ENCODE assay signal across 8 cellular contexts in genomic region chr17:77281904-77282367, GRCh38.
A peak's percentile ranks its signal among the peaks of the same experiment; 100 is the strongest.
DNase-seq lines count a peak whose midpoint lies in the region; ATAC-seq and TF ChIP-seq lines count a peak whose summit lies in the region.

No MANE protein-coding gene starts in this region.

- no peak overlapping the region for H3K9ac ChIP-seq in fibroblast of lung (ENCODE audit: insufficient read depth, low read length)
- no peak overlapping the region for H3K9ac ChIP-seq in skeletal muscle satellite cell (ENCODE audit: low read depth, low read length)

- H3K4me2 ChIP-seq in PC-9 (peak overlapping the region; percentile 97), fibroblast of lung (ENCODE audit: extremely low read depth, insufficient read depth, low read length) (peak overlapping the region; percentile 71), skeletal muscle satellite cell (ENCODE audit: low read length) (peak overlapping the region; percentile 89)

- no peaks in the 10 kb centered on the region for H3K9me2 ChIP-seq in PC-9 (ENCODE audit: insufficient read depth)

- POLR2A ChIA-PET in PC-9 (lab: Charles Lee; ENCODE audit: unreplicated experiment) = interaction anchor here (0.6 kb wide), 1 partner anchor 27 kb away, joined by 4 read pairs; no protein-coding TSS in a partner anchor

- H2AFZ ChIP-seq in PC-9 (peak overlapping the region; percentile 32; the same call in 1 of the 2 replicates), fibroblast of lung (ENCODE audit: low read length) (no peak overlapping the region)

- H3F3A ChIP-seq in PC-9 (ENCODE audit: insufficient read depth, low read depth) = peaks cover 46% of the 10 kb centered on the region

- BruUV-seq in PC-9 (replicated peaks; lab: Mats Ljungman, UMichigan) = TSS peak; percentile 26

- WGBS in heart left ventricle, 4 donors = 42 to 61% (median 50%) methylated on average over 16 to 20 of the region's 20 CpGs

- H4K20me1 ChIP-seq in PC-9 (ENCODE audit: insufficient read depth) (no peaks in the 10 kb centered on the region), fibroblast of lung (ENCODE audit: control insufficient read depth, extremely low read depth, insufficient read depth, low read length) (no peaks in the 10 kb centered on the region)

- TF ChIP-seq CTCF in heart left ventricle (IDR thresholded peaks at IDR 0.05) = no peak
- no peak for TF ChIP-seq CTCF in PC-9 (conservative IDR thresholded peaks at IDR 0.05)
- no peak for TF ChIP-seq CTCF in fibroblast of lung (conservative IDR thresholded peaks at IDR 0.05 in 1 of 2, IDR thresholded peaks at IDR 0.05 in 1 of 2; ENCODE audit: low read depth in 1 of 2, low read length in 2 of 2)

- H3K27ac ChIP-seq in heart left ventricle = no peak overlapping the region
- peak overlapping the region; percentile 65 for H3K27ac ChIP-seq in PC-9
- no peak overlapping the region for H3K27ac ChIP-seq in fibroblast of lung (ENCODE audit: insufficient read depth, low read length)

- H3K4me1 ChIP-seq in heart left ventricle (peaks cover 0 to 55% (median 11%) of the 10 kb centered on the region in 12 donors), PC-9 (replicated peaks; ENCODE audit: insufficient read depth) (peaks cover 55% of the 10 kb centered on the region), fibroblast of lung (ENCODE audit: control insufficient read depth, extremely low read depth, insufficient read depth, low read length) (peaks cover 17% of the 10 kb centered on the region), skeletal muscle satellite cell (ENCODE audit: control insufficient read depth, insufficient read depth, low read length) (peaks cover 61% of the 10 kb centered on the region)

- CTCF ChIA-PET in PC-9 (lab: Charles Lee) = interaction anchor here (0.6 to 0.7 kb wide), 2 partner anchors 181 to 192 kb away, joined by 3 to 13 read pairs; no protein-coding TSS in a partner anchor

- no peak for TF ChIP-seq POLR2A in heart left ventricle (IDR thresholded peaks at IDR 0.05)

- H3K9me3 ChIP-seq in heart left ventricle (no peaks in the 10 kb centered on the region), PC-9 (ENCODE audit: insufficient read depth, low read depth) (no peaks in the 10 kb centered on the region), fibroblast of lung (ENCODE audit: control insufficient read depth, insufficient read depth, low read depth, low read length) (no peaks in the 10 kb centered on the region), skeletal muscle satellite cell (replicated peaks; ENCODE audit: low read length) (no peaks in the 10 kb centered on the region)

- H3K27me3 ChIP-seq in heart left ventricle (peaks cover 4 to 15% (median 10%) of the 10 kb centered on the region in 9 donors), PC-9 (ENCODE audit: insufficient read depth, low read depth) (no peaks in the 10 kb centered on the region), fibroblast of lung (ENCODE audit: control insufficient read depth, insufficient read depth, low read length) (no peaks in the 10 kb centered on the region), skeletal muscle satellite cell (ENCODE audit: control insufficient read depth, insufficient read depth, low read length) (no peaks in the 10 kb centered on the region)

- H3K79me2 ChIP-seq in PC-9 (ENCODE audit: low read depth) (peaks cover 37% of the 10 kb centered on the region), fibroblast of lung (ENCODE audit: control insufficient read depth, insufficient read depth, low read length) (peaks cover 3% of the 10 kb centered on the region)

- H3K4me3 ChIP-seq in heart left ventricle (peak overlapping the region in 7 of 12 donors; percentile 33 to 66 (median 55)), PC-9 (peak overlapping the region; percentile 90), fibroblast of lung (replicated peaks in 1 of 4; ENCODE audit: control extremely low read depth in 1 of 4, insufficient read depth in 1 of 4, low read depth in 3 of 4, low read length in 4 of 4) (peak overlapping the region; percentile 41 to 58 (median 52)), skeletal muscle satellite cell (ENCODE audit: low read length) (peak overlapping the region; percentile 72)

- intact Hi-C loops in heart left ventricle (cut with DNase I) = no loop called here
- intact Hi-C loops in left ventricle myocardium superior (cut with micrococcal nuclease) = no loop called here
- intact Hi-C loops in PC-9 (cut with micrococcal nuclease; ENCODE audit: unreplicated experiment) = no loop called here

- ATAC-seq in heart left ventricle = no peak
- ATAC-seq in left ventricle myocardium superior = no peak
- no peak for ATAC-seq in GM21367 (IDR thresholded peaks at IDR 0.05; ENCODE audit: unreplicated experiment)

- DNase-seq in heart left ventricle (no peak), left ventricle myocardium superior (no peak), PC-9 (peak; percentile 29 to 59), fibroblast of lung (ENCODE audit: low read depth in 2 of 2) (peak in 1 of 2 donors; percentile 57), DMS114 treated with DMSO at 0.1 percent for 48 hours (lab: John Stamatoyannopoulos, UW; ENCODE audit: unreplicated experiment) (no peak)
- DNase-seq in stimulated activated CD4-positive, alpha-beta T cell treated with anti-CD3 and anti-CD28 coated beads, Interleukin-1b, Interleukin-23, amount 100 ng/mL, for 48 hours = no peak

- H3K36me3 ChIP-seq in heart left ventricle (no peaks in the 10 kb centered on the region), PC-9 (ENCODE audit: low read depth) (no peaks in the 10 kb centered on the region), fibroblast of lung (ENCODE audit: control insufficient read depth, insufficient read depth, low read length) (no peaks in the 10 kb centered on the region), skeletal muscle satellite cell (ENCODE audit: insufficient read depth, low read length) (no peaks in the 10 kb centered on the region)

Comparison
In these comparisons a context has a peak if more than half of its experiments do, and no peak if none do; other contexts are left out.
1. DNase-seq: peak in PC-9 (2 of 2); none in heart left ventricle (0 of 5), left ventricle myocardium superior (single experiment), stimulated activated CD4-positive, alpha-beta T cell treated with anti-CD3 and anti-CD28 coated beads, Interleukin-1b, Interleukin-23, amount 100 ng/mL, for 48 hours (single experiment) and DMS114 treated with DMSO at 0.1 percent for 48 hours (single experiment).
2. Peak in every context shown above with its lines, with median percentiles within 50 percentile points of each other: H3K4me3 ChIP-seq and H3K4me2 ChIP-seq.